Comparison of ENCODE assay signal across 10 cellular contexts in genomic region chr7:50793947-50794570, GRCh38.
A peak's percentile ranks its signal among the peaks of the same experiment; 100 is the strongest.
DNase-seq lines count a peak whose midpoint lies in the region; ATAC-seq and TF ChIP-seq lines count a peak whose summit lies in the region.
"Had no signal": no experiment of that assay in that cellular context is flagged by ENCODE, and none has a peak within 500 bp of the region (broad histone marks: within the 10 kb centered on the region; RNA-seq: fewer than 3 reads in every experiment).

No MANE protein-coding gene starts in this region.

- no peak for TF ChIP-seq CTCF in astrocyte of the spinal cord (IDR thresholded peaks at IDR 0.05; ENCODE audit: low read depth, low read length)

- H3K9me3 Mint-ChIP-seq in stimulated activated effector memory CD8-positive, alpha-beta T cell treated with anti-CD3 and anti-CD28 coated beads, Interleukin-12 subunit alpha, Interleukin-12 subunit beta, amount 100 ng/mL, for 72 hours: no peaks in the 10 kb centered on the region

- H3K36me3 ChIP-seq in HUES48 (ENCODE audit: control insufficient read depth, insufficient read depth, low read length): no peaks in the 10 kb centered on the region
- no peaks in the 10 kb centered on the region for H3K36me3 ChIP-seq in iPS-20b (ENCODE audit: insufficient read depth, low read depth, low read length)

- H3K27ac ChIP-seq in HUES48 (ENCODE audit: low read depth, low read length) (no peak overlapping the region), iPS-20b (ENCODE audit: low read length) (no peak overlapping the region)

- H3K4me1 ChIP-seq in HUES48 (ENCODE audit: control insufficient read depth, insufficient read depth, low read length) (peaks cover 30% of the 10 kb centered on the region), iPS-20b (ENCODE audit: insufficient read depth, low read length) (peaks cover 22% of the 10 kb centered on the region; the same call in 1 of the 2 replicates)

- H3K4me1 Mint-ChIP-seq in stimulated activated effector memory CD8-positive, alpha-beta T cell treated with anti-CD3 and anti-CD28 coated beads, Interleukin-12 subunit alpha, Interleukin-12 subunit beta, amount 100 ng/mL, for 72 hours: no peaks in the 10 kb centered on the region

- H3K27me3 ChIP-seq in HUES48 (ENCODE audit: control insufficient read depth, insufficient read depth, low read length): peaks cover 27% of the 10 kb centered on the region
- peaks cover 25% of the 10 kb centered on the region for H3K27me3 ChIP-seq in iPS-20b (ENCODE audit: insufficient read depth, low read length)

- ATAC-seq in stimulated activated effector memory CD8-positive, alpha-beta T cell treated with anti-CD3 and anti-CD28 coated beads, Interleukin-12 subunit alpha, Interleukin-12 subunit beta, amount 100 ng/mL, for 72 hours: no peak
- no peak for ATAC-seq in HG03025 (IDR thresholded peaks at IDR 0.05; ENCODE audit: low FRiP score, unreplicated experiment)

- peak overlapping the region; percentile 76 for H3K4me3 ChIP-seq in HUES48 (ENCODE audit: low read depth, low read length)
- peak overlapping the region; percentile 43 for H3K4me3 ChIP-seq in astrocyte of the spinal cord (ENCODE audit: low read depth, low read length)
- H3K4me3 ChIP-seq in iPS-20b (ENCODE audit: low read length): peak overlapping the region; percentile 75

- H3K9me3 ChIP-seq in HUES48 (ENCODE audit: control insufficient read depth, insufficient read depth, low read length) (no peaks in the 10 kb centered on the region), iPS-20b (ENCODE audit: insufficient read depth, low read depth, low read length) (peaks cover 7% of the 10 kb centered on the region)

- no peaks in the 10 kb centered on the region for H3K36me3 Mint-ChIP-seq in stimulated activated effector memory CD8-positive, alpha-beta T cell treated with anti-CD3 and anti-CD28 coated beads, Interleukin-12 subunit alpha, Interleukin-12 subunit beta, amount 100 ng/mL, for 72 hours

- no peak overlapping the region for H3K27ac Mint-ChIP-seq in stimulated activated effector memory CD8-positive, alpha-beta T cell treated with anti-CD3 and anti-CD28 coated beads, Interleukin-12 subunit alpha, Interleukin-12 subunit beta, amount 100 ng/mL, for 72 hours

- in situ Hi-C loops in astrocyte of the spinal cord (cut with HindIII; ENCODE audit: low sequenced_read_pairs): no loop called here

- H3K4me3 Mint-ChIP-seq in stimulated activated effector memory CD8-positive, alpha-beta T cell treated with anti-CD3 and anti-CD28 coated beads, Interleukin-12 subunit alpha, Interleukin-12 subunit beta, amount 100 ng/mL, for 72 hours: peak overlapping the region; percentile 39

- DNase-seq in astrocyte of the spinal cord (ENCODE audit: low read depth, low spot score): no peak
- no peak for DNase-seq in stimulated activated effector memory CD8-positive, alpha-beta T cell treated with anti-CD3 and anti-CD28 coated beads, Interleukin-12 subunit alpha, Interleukin-12 subunit beta, amount 100 ng/mL, for 72 hours (ENCODE audit: low spot score in 2 of 2)
- no peak for DNase-seq in effector CD4-positive, alpha-beta T cell
- DNase-seq in UCSD-AML1 (lab: John Stamatoyannopoulos, UW; ENCODE audit: unreplicated experiment): no peak
- no peak for DNase-seq in GM19238 (ENCODE audit: insufficient read length, low spot score)
- DNase-seq: activated CD4-positive, alpha-beta T cell treated with anti-CD3 and anti-CD28 coated beads for 1 hour; Karpas-422 had no signal

- H3K9ac ChIP-seq in HUES48 (ENCODE audit: low read depth, low read length) (0 out of 2 replicates have a peak overlapping the region, but pooled peaks have one; percentile 53), iPS-20b (ENCODE audit: low read depth, low read length) (peak overlapping the region; percentile 55; the same call in 1 of the 2 replicates)
